In the genomic region with DNA sequence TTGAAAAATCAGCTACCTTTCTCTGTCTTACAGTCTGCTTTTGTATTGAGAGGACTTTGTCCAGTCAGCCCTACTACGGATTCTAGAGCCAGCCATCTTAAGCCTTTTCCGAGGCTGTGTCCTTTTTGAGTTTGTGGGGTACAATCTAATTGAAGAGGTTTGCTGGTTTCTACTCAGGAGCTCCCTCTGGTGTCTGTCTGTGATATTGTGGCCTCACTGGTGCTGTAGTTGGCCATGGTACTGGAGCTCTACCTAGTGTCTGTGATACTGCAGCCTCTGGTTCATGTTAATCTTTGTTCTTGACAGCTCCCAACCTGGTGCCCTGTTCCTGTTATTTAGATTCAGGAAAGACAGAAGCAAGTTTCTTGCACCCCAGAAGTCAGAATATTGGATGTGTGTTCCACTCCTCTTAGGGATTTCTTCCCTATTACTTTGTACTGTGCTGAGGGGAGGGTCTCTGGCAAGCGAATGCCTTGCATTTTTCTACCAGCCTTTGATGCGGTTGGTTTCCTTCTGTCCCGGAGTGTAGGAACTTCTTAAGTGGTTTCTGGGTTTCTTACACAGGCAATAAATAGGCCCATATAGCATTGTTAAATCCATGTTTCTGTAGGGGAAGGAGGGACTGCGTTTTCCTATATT, we compare ENCODE assay signal across 7 cellular contexts.
DNase-seq lines count a peak whose midpoint lies in the region; ATAC-seq lines count a peak whose summit lies in the region.

No MANE protein-coding gene starts in this region.

- H3K4me3 Mint-ChIP-seq in T-cell = no peak overlapping the region

- peaks cover 7 to 24% (median 22%) of the 10 kb centered on the region in 3 donors for H3K9me3 Mint-ChIP-seq in T-cell

- ATAC-seq in GM21576 (IDR thresholded peaks at IDR 0.05; ENCODE audit: unreplicated experiment) = peak; percentile 79
- peak; percentile 55 to 75 (median 58) for ATAC-seq in T-cell (replicated peaks in 1 of 4)

- no peak overlapping the region for H3K27ac Mint-ChIP-seq in T-cell

- CTCF ChIA-PET in T-cell (lab: Charles Lee) = interaction anchor here (0.5 to 1.5 kb wide), 13 partner anchors 13 to 290 kb away, joined by 3 to 11 read pairs (median 4); no protein-coding TSS in a partner anchor

- H3K4me1 Mint-ChIP-seq in T-cell = no peaks in the 10 kb centered on the region

- DNase-seq in GM04504 (ENCODE audit: low read depth) = peak; percentile 42
- peak; percentile 19 for DNase-seq in KG1 (lab: John Stamatoyannopoulos, UW)
- DNase-seq in T-cell = peak in 31 of 34 experiments; percentile 4 to 51 (median 33)
- peak; percentile 53 for DNase-seq in amniotic stem cell (lab: John Stamatoyannopoulos, UW)
- DNase-seq in inferior parietal cortex (ENCODE audit: extremely low spot score) = peak; percentile 53
- peak; percentile 51 to 55 for DNase-seq in stimulated activated CD4-positive, alpha-beta T cell treated with anti-CD3 and anti-CD28 coated beads, Interleukin-4, amount 100 ng/mL, for 48 hours (ENCODE audit: low read depth in 2 of 2)

- no peaks in the 10 kb centered on the region for H3K27me3 Mint-ChIP-seq in T-cell

- peaks cover 56% of the 10 kb centered on the region for H3K36me3 Mint-ChIP-seq in T-cell

- POLR2A ChIA-PET in T-cell (lab: Charles Lee) = interaction anchor here in 1 of 2 donors (0.6 kb wide), 1 partner anchor 46 kb away, joined by 3 read pairs; no protein-coding TSS in a partner anchor

Comparison
In these comparisons a context has a peak if more than half of its experiments do, and no peak if none do; other contexts are left out.
1. Peak in every context shown above with its lines: DNase-seq and ATAC-seq.